In genomic region chr19:17648097-17648660, GRCh38 we compare ENCODE assay signal across 16 cellular contexts.
"Had no signal": no experiment of that assay in that cellular context is flagged by ENCODE, and none has a peak within 500 bp of the region (broad histone marks: within the 10 kb centered on the region; RNA-seq: fewer than 3 reads in every experiment).

No MANE protein-coding gene starts in this region.

- H3K4me3 Mint-ChIP-seq: activated B cell treated with CpG ODN at 0.5 μM for 24 hours; activated CD8-positive, alpha-beta memory T cell treated with anti-CD3 and anti-CD28 coated beads, Interleukin-2, amount 10 ng/mL, durations not matched to agents 7 days and 5 days; natural killer cell; T-helper 1 cell treated with Interleukin-12 subunit alpha and Interleukin-12 subunit beta and Interleukin-4 antibody, amounts not matched to agents 30 μg/mL and 1 μg/mL, for 36 hours had no signal

- H3K4me3 ChIP-seq: esophagus squamous epithelium, mucosa of descending colon, psoas muscle had no signal

- H3K27me3 Mint-ChIP-seq: activated CD8-positive, alpha-beta memory T cell treated with anti-CD3 and anti-CD28 coated beads, Interleukin-2, amount 10 ng/mL, durations not matched to agents 7 days and 5 days had no signal

- H3K27ac ChIP-seq: esophagus squamous epithelium, psoas muscle had no signal

- FAIRE-seq: bronchial epithelial cell had no signal

- H3K36me3 ChIP-seq: esophagus squamous epithelium had no signal

- H3K9me3 Mint-ChIP-seq: activated B cell treated with CpG ODN at 0.5 μM for 24 hours; natural killer cell; T-helper 1 cell treated with Interleukin-12 subunit alpha and Interleukin-12 subunit beta and Interleukin-4 antibody, amounts not matched to agents 30 μg/mL and 1 μg/mL, for 36 hours had no signal

- H3K4me1 ChIP-seq: esophagus squamous epithelium, psoas muscle had no signal

- ATAC-seq: activated CD8-positive, alpha-beta memory T cell treated with anti-CD3 and anti-CD28 coated beads, Interleukin-2, amount 10 ng/mL, durations not matched to agents 7 days and 5 days; left lobe of liver; mucosa of descending colon; natural killer cell; psoas muscle; sciatic nerve had no signal

- DNase-seq: activated B cell treated with CpG ODN at 0.5 μM for 24 hours; activated CD4-positive, alpha-beta T cell treated with anti-CD3 and anti-CD28 coated beads, Interleukin-2, amount 50 U/mL, for 4 hours; activated CD8-positive, alpha-beta memory T cell treated with anti-CD3 and anti-CD28 coated beads, Interleukin-2, amount 10 ng/mL, durations not matched to agents 7 days and 5 days; esophagus squamous epithelium; foreskin fibroblast; glutamatergic neuron; natural killer cell; occipital lobe; stimulated activated CD4-positive, alpha-beta T cell treated with anti-CD3 and anti-CD28 coated beads, Interleukin-2, amount 100 ng/mL, for 48 hours; stimulated activated naive CD4-positive, alpha-beta T cell treated with Interleukin-2 at 50 U/mL for 16 hours had no signal

- H3K27ac Mint-ChIP-seq: activated B cell treated with CpG ODN at 0.5 μM for 24 hours; activated CD8-positive, alpha-beta memory T cell treated with anti-CD3 and anti-CD28 coated beads, Interleukin-2, amount 10 ng/mL, durations not matched to agents 7 days and 5 days; natural killer cell; T-helper 1 cell treated with Interleukin-12 subunit alpha and Interleukin-12 subunit beta and Interleukin-4 antibody, amounts not matched to agents 30 μg/mL and 1 μg/mL, for 36 hours had no signal

- H3K9me3 ChIP-seq: esophagus squamous epithelium, mucosa of descending colon, psoas muscle had no signal

- H3K4me1 Mint-ChIP-seq: activated B cell treated with CpG ODN at 0.5 μM for 24 hours; activated CD8-positive, alpha-beta memory T cell treated with anti-CD3 and anti-CD28 coated beads, Interleukin-2, amount 10 ng/mL, durations not matched to agents 7 days and 5 days; natural killer cell had no signal
